8 cellular contexts compared by ENCODE assay signal in genomic region chr9:97398999-97399758, GRCh38. TPM values are rescaled to one million over a fixed set of nuclear protein-coding genes. Genes with fewer than 3 reads are reported as not detected.
DNase-seq lines count a peak whose midpoint lies in the region; ATAC-seq and TF ChIP-seq lines count a peak whose summit lies in the region.

No MANE protein-coding gene starts in this region.

- H3K36me3 Mint-ChIP-seq in CD8-positive, alpha-beta memory T cell: peaks cover 0 to 9% (median 0%) of the 10 kb centered on the region in 3 donors
- peaks cover 9% of the 10 kb centered on the region for H3K36me3 Mint-ChIP-seq in natural killer cell

- H3K27ac Mint-ChIP-seq in CD8-positive, alpha-beta memory T cell: peak overlapping the region in 1 of 8 donors; percentile 69
- H3K27ac Mint-ChIP-seq in natural killer cell: peak overlapping the region in 1 of 2 donors; percentile 40

- CTCF ChIA-PET in CD8-positive, alpha-beta memory T cell (lab: Charles Lee): interaction anchor here (0.8 to 5.7 kb wide), 5 partner anchors 12 to 543 kb away, joined by 3 to 65 read pairs (median 9); partner anchors contain the start of genes NCBP1, TDRD7, TSTD2 and ZNF782

- TF ChIP-seq CTCF in epithelial cell of proximal tubule (conservative IDR thresholded peaks at IDR 0.05; ENCODE audit: low read depth, low read length): peak; percentile 97
- peak; percentile 89 for TF ChIP-seq CTCF in natural killer cell (IDR thresholded peaks at IDR 0.05)

- H3K9me3 Mint-ChIP-seq in CD8-positive, alpha-beta memory T cell: peaks cover 6 to 12% (median 10%) of the 10 kb centered on the region in 5 donors
- H3K9me3 Mint-ChIP-seq in natural killer cell: peaks cover under 1 to 4% of the 10 kb centered on the region in 2 donors

- no peak overlapping the region for H3K4me3 Mint-ChIP-seq in CD8-positive, alpha-beta memory T cell
- no peak overlapping the region for H3K4me3 Mint-ChIP-seq in natural killer cell

- no peak overlapping the region for H3K4me3 ChIP-seq in CD8-positive, alpha-beta memory T cell (ENCODE audit: low read length)
- no peak overlapping the region for H3K4me3 ChIP-seq in H7 (ENCODE audit: insufficient read depth, low read depth, low read length)
- no peak overlapping the region for H3K4me3 ChIP-seq in epithelial cell of proximal tubule (ENCODE audit: low read depth, low read length)

- intact Hi-C loops in natural killer cell (cut with micrococcal nuclease): loop anchor here (1.0 kb wide), 1 partner anchor 542 kb away; no protein-coding TSS in a partner anchor

- peak; percentile 52 to 72 (median 55) for DNase-seq in CD8-positive, alpha-beta memory T cell
- peak; percentile 91 for DNase-seq in H7
- DNase-seq in NCI-H524 treated with DMSO at 0.1 percent for 48 hours (lab: John Stamatoyannopoulos, UW): peak; percentile 6
- DNase-seq in activated CD8-positive, alpha-beta memory T cell treated with anti-CD3 and anti-CD28 coated beads for 48 hours (ENCODE audit: low read depth in 2 of 3, low spot score in 2 of 3): peak in 2 of 3 experiments; percentile 25 to 57
- peak; percentile 81 for DNase-seq in epithelial cell of proximal tubule (ENCODE audit: low read depth)
- DNase-seq in natural killer cell: peak; percentile 70
- DNase-seq in stimulated activated naive CD4-positive, alpha-beta T cell treated with Interleukin-2 at 50 U/mL for 16 hours (lab: John Stamatoyannopoulos, UW): peak; percentile 57
- DNase-seq in dedifferentiated amniotic fluid mesenchymal stem cell (ENCODE audit: extremely low spot score): no peak

- no peaks in the 10 kb centered on the region for H3K27me3 ChIP-seq in CD8-positive, alpha-beta memory T cell (ENCODE audit: insufficient read depth, low read length, poor library complexity, severe bottlenecking)
- H3K27me3 ChIP-seq in H7 (ENCODE audit: control insufficient read depth, insufficient read depth, low read length): no peaks in the 10 kb centered on the region

- ATAC-seq in natural killer cell: peak; percentile 83 to 96 (median 94)

- peaks cover 5 to 6% of the 10 kb centered on the region in 2 donors for H3K27me3 Mint-ChIP-seq in CD8-positive, alpha-beta memory T cell
- H3K27me3 Mint-ChIP-seq in natural killer cell (ENCODE audit: low read depth in 2 of 2): peaks cover 7 to 21% of the 10 kb centered on the region in 2 donors

- no peaks in the 10 kb centered on the region for H3K36me3 ChIP-seq in CD8-positive, alpha-beta memory T cell (ENCODE audit: insufficient read depth, low read length)
- H3K36me3 ChIP-seq in H7 (replicated peaks; ENCODE audit: control insufficient read depth, insufficient read depth, low read length): no peaks in the 10 kb centered on the region

- peaks cover 5% of the 10 kb centered on the region for H3K9me3 ChIP-seq in CD8-positive, alpha-beta memory T cell (ENCODE audit: low read length)

- H3K4me1 ChIP-seq in CD8-positive, alpha-beta memory T cell (ENCODE audit: insufficient read depth, low read length): no peaks in the 10 kb centered on the region

- no peaks in the 10 kb centered on the region for H3K4me1 Mint-ChIP-seq in CD8-positive, alpha-beta memory T cell
- peaks cover 0 to 5% of the 10 kb centered on the region in 2 donors for H3K4me1 Mint-ChIP-seq in natural killer cell

- no peak overlapping the region for H3K27ac ChIP-seq in CD8-positive, alpha-beta memory T cell (ENCODE audit: low read depth, low read length)

- POLR2A ChIA-PET in CD8-positive, alpha-beta memory T cell (lab: Charles Lee): no interaction called here

RNA-seq across cellular contexts. Expression of gene TDRD7, which starts 12.7 kb away (rescaled TPM):
- total RNA-seq in CD8-positive, alpha-beta memory T cell: 1 to 10 TPM; 5.4 to 6.1 TPM
- 8.0 TPM for polyA plus RNA-seq in CD8-positive, alpha-beta memory T cell
- total RNA-seq in H7 (2014; rRNA removed; shearing (Covaris generic)): 4.0 and 7.7 TPM in 2 replicates
- total RNA-seq in epithelial cell of proximal tubule (6.0 and 9.4 TPM in 2 replicates), natural killer cell (10 to 100 TPM in 2 of 3 donors, 1 to 10 TPM in 1; 9.8 to 16.4 (median 16.3) TPM)
